9 cellular contexts compared by ENCODE assay signal in the genomic region with DNA sequence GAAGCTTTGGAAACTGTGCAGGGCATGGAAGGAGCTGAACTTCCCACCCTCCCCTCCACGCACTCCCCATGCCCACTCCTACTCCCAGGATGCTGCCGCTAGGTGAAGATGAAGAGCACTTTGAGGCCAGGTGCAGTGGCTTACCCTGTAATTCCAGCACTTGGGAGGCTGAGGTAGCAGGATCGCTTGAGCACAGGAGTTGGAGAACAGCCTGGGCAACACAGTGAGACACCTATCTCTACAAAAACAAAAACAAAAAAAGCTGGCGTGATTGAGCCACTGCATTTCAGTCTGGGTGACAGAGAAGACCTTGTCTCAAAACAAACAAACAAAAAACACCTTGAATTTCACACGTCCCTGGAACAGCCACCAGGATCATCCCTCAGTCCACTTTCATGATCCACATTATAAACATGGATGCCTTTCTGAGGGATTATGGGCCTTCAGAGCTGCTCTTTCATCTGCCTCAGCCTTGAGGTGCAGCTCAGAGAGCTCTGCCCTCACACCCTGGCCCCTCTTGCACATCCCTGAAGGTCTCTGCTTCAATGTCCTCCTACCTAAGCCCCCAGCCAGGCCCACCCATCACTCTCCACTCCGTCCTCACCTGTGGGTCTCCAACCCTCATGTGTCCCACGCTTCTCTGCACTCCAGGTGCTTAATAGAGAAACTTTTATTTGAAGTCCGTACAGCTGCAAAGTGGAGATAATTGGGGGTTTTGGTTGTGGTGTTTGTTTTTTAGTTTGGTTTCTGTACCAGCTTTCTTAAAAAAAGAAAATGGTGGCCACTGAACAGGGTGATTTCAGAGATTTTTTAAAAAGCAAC. TPM values are rescaled to one million over a fixed set of nuclear protein-coding genes. Genes with fewer than 3 reads are reported as not detected.
DNase-seq lines count a peak whose midpoint lies in the region; ATAC-seq, FAIRE-seq and TF ChIP-seq lines count a peak whose summit lies in the region.
"Had no signal": no experiment of that assay in that cellular context is flagged by ENCODE, and none has a peak within 500 bp of the region (broad histone marks: within the 10 kb centered on the region; RNA-seq: fewer than 3 reads in every experiment).

No MANE protein-coding gene starts in this region.

- no peak for DNase-seq in CD8-positive, alpha-beta memory T cell
- DNase-seq in HFFc6 (no peak), urothelium cell line (ENCODE audit: low spot score) (no peak), RPMI8226 (no peak), SW 1271 (lab: John Stamatoyannopoulos, UW) (no peak)
- no peak for DNase-seq in activated naive CD4-positive, alpha-beta T cell treated with anti-CD3 and anti-CD28 coated beads, Interleukin-2, amount 50 U/mL, for 72 hours (ENCODE audit: low spot score in 2 of 2)
- no peak for DNase-seq in natural killer cell treated with Interleukin-12 subunit alpha and Interleukin-12 subunit beta and Interleukin-15 and Interleukin-18, amount 100 ng/mL, for 72 hours (ENCODE audit: low spot score)
- DNase-seq: stimulated activated CD4-positive, alpha-beta T cell treated with anti-CD3 and anti-CD28 coated beads, Interleukin-12 subunit alpha, Interleukin-12 subunit beta, amount 100 ng/mL, for 4 hours had no signal

- H3K27me3 ChIP-seq in CD8-positive, alpha-beta memory T cell (ENCODE audit: insufficient read depth, low read length, poor library complexity, severe bottlenecking), result no peaks in the 10 kb centered on the region

- POLR2A ChIA-PET in CD8-positive, alpha-beta memory T cell (lab: Charles Lee), result interaction anchor here (0.5 to 2.1 kb wide), 4 partner anchors 9 to 646 kb away, joined by 3 to 10 read pairs (median 4); no protein-coding TSS in a partner anchor

- H3K4me3 Mint-ChIP-seq in CD8-positive, alpha-beta memory T cell, result peak overlapping the region; percentile 1 to 91 (median 82)
- no peak overlapping the region for H3K4me3 Mint-ChIP-seq in HFFc6
- H3K4me3 Mint-ChIP-seq in natural killer cell treated with Interleukin-12 subunit alpha and Interleukin-12 subunit beta and Interleukin-15 and Interleukin-18, amount 100 ng/mL, for 72 hours, result peak overlapping the region; percentile 83

- H3K4me3 ChIP-seq in CD8-positive, alpha-beta memory T cell (ENCODE audit: low read length), result peak overlapping the region; percentile 47

- peaks cover 47% of the 10 kb centered on the region for H3K4me1 ChIP-seq in CD8-positive, alpha-beta memory T cell (ENCODE audit: insufficient read depth, low read length)

- TF ChIP-seq CTCF in HFFc6 (IDR thresholded peaks at IDR 0.05), result no peak

- no peak for ATAC-seq in activated naive CD4-positive, alpha-beta T cell treated with anti-CD3 and anti-CD28 coated beads, Interleukin-2, amount 50 U/mL, for 72 hours
- ATAC-seq in natural killer cell treated with Interleukin-12 subunit alpha and Interleukin-12 subunit beta and Interleukin-15 and Interleukin-18, amount 100 ng/mL, for 72 hours, result no peak
- no peak for ATAC-seq in GM18867 (IDR thresholded peaks at IDR 0.05; ENCODE audit: unreplicated experiment)

- H3K27ac ChIP-seq in CD8-positive, alpha-beta memory T cell (ENCODE audit: low read depth, low read length), result peak overlapping the region; percentile 58

- no peaks in the 10 kb centered on the region for H3K36me3 ChIP-seq in CD8-positive, alpha-beta memory T cell (ENCODE audit: insufficient read depth, low read length)

- CTCF ChIA-PET in CD8-positive, alpha-beta memory T cell (lab: Charles Lee), result interaction anchor here (0.9 to 4.6 kb wide), 9 partner anchors 19 to 209 kb away, joined by 3 to 26 read pairs (median 4); no protein-coding TSS in a partner anchor

- FAIRE-seq in urothelium cell line (lab: Jason Lieb, UNC), result no peak

- H3K9me3 ChIP-seq in CD8-positive, alpha-beta memory T cell (ENCODE audit: low read length), result no peaks in the 10 kb centered on the region

- H3K9me3 Mint-ChIP-seq in CD8-positive, alpha-beta memory T cell, result no peaks in the 10 kb centered on the region
- no peaks in the 10 kb centered on the region for H3K9me3 Mint-ChIP-seq in HFFc6
- no peaks in the 10 kb centered on the region for H3K9me3 Mint-ChIP-seq in activated naive CD4-positive, alpha-beta T cell treated with anti-CD3 and anti-CD28 coated beads, Interleukin-2, amount 50 U/mL, for 72 hours
- no peaks in the 10 kb centered on the region for H3K9me3 Mint-ChIP-seq in natural killer cell treated with Interleukin-12 subunit alpha and Interleukin-12 subunit beta and Interleukin-15 and Interleukin-18, amount 100 ng/mL, for 72 hours

- H3K36me3 Mint-ChIP-seq in CD8-positive, alpha-beta memory T cell, result no peaks in the 10 kb centered on the region
- H3K36me3 Mint-ChIP-seq in HFFc6 (ENCODE audit: low read depth), result no peaks in the 10 kb centered on the region
- H3K36me3 Mint-ChIP-seq in activated naive CD4-positive, alpha-beta T cell treated with anti-CD3 and anti-CD28 coated beads, Interleukin-2, amount 50 U/mL, for 72 hours, result no peaks in the 10 kb centered on the region
- no peaks in the 10 kb centered on the region for H3K36me3 Mint-ChIP-seq in natural killer cell treated with Interleukin-12 subunit alpha and Interleukin-12 subunit beta and Interleukin-15 and Interleukin-18, amount 100 ng/mL, for 72 hours

- H3K27me3 Mint-ChIP-seq in CD8-positive, alpha-beta memory T cell, result no peaks in the 10 kb centered on the region
- peaks cover 1% of the 10 kb centered on the region for H3K27me3 Mint-ChIP-seq in HFFc6 (ENCODE audit: insufficient read depth)
- no peaks in the 10 kb centered on the region for H3K27me3 Mint-ChIP-seq in natural killer cell treated with Interleukin-12 subunit alpha and Interleukin-12 subunit beta and Interleukin-15 and Interleukin-18, amount 100 ng/mL, for 72 hours

- peaks cover 54 to 64% (median 63%) of the 10 kb centered on the region in 3 donors for H3K4me1 Mint-ChIP-seq in CD8-positive, alpha-beta memory T cell
- peaks cover 28% of the 10 kb centered on the region for H3K4me1 Mint-ChIP-seq in HFFc6 (ENCODE audit: low read depth)
- H3K4me1 Mint-ChIP-seq in natural killer cell treated with Interleukin-12 subunit alpha and Interleukin-12 subunit beta and Interleukin-15 and Interleukin-18, amount 100 ng/mL, for 72 hours (ENCODE audit: low read depth in 2 of 2), result peaks cover 44 to 48% of the 10 kb centered on the region in 2 donors

- peak overlapping the region; percentile 81 to 99 (median 95) for H3K27ac Mint-ChIP-seq in CD8-positive, alpha-beta memory T cell
- H3K27ac Mint-ChIP-seq in HFFc6, result peak overlapping the region; percentile 82
- H3K27ac Mint-ChIP-seq in activated naive CD4-positive, alpha-beta T cell treated with anti-CD3 and anti-CD28 coated beads, Interleukin-2, amount 50 U/mL, for 72 hours, result peak overlapping the region; percentile 80 to 84
- peak overlapping the region; percentile 97 to 98 for H3K27ac Mint-ChIP-seq in natural killer cell treated with Interleukin-12 subunit alpha and Interleukin-12 subunit beta and Interleukin-15 and Interleukin-18, amount 100 ng/mL, for 72 hours

RNA-seq across cellular contexts. Expression of gene PHB1, which starts 25.8 kb away (rescaled TPM):
- total RNA-seq in CD8-positive, alpha-beta memory T cell, result 100 to 1,000 TPM; 440 to 450 TPM
- 164 TPM for polyA plus RNA-seq in CD8-positive, alpha-beta memory T cell
- 100 to 1,000 TPM; 235 to 284 (median 262) TPM for total RNA-seq in HFFc6 (2021; fragmentation: NEBNext Ultra II Directional; extraction: Animal tissue kit (Norgen Biotek cat#: 25700))
- total RNA-seq in activated naive CD4-positive, alpha-beta T cell treated with anti-CD3 and anti-CD28 coated beads, Interleukin-2, amount 50 U/mL, for 72 hours, result 100 to 1,000 TPM; 134 to 301 TPM
- total RNA-seq in natural killer cell treated with Interleukin-12 subunit alpha and Interleukin-12 subunit beta and Interleukin-15 and Interleukin-18, amount 100 ng/mL, for 72 hours, result 100 to 1,000 TPM; 229 to 233 TPM

RNA-seq across cellular contexts. Expression of gene ZNF652, which starts 26.9 kb away (rescaled TPM):
- total RNA-seq in CD8-positive, alpha-beta memory T cell, result 10 to 100 TPM; 11.5 to 11.9 TPM
- polyA plus RNA-seq in CD8-positive, alpha-beta memory T cell, result 27.7 TPM
- 10 to 100 TPM; 12.0 to 15.5 (median 12.7) TPM for total RNA-seq in HFFc6 (2021; fragmentation: NEBNext Ultra II Directional; extraction: Animal tissue kit (Norgen Biotek cat#: 25700))
- total RNA-seq in activated naive CD4-positive, alpha-beta T cell treated with anti-CD3 and anti-CD28 coated beads, Interleukin-2, amount 50 U/mL, for 72 hours, result 1 to 10 TPM; 5.8 to 6.3 TPM
- total RNA-seq in natural killer cell treated with Interleukin-12 subunit alpha and Interleukin-12 subunit beta and Interleukin-15 and Interleukin-18, amount 100 ng/mL, for 72 hours, result 10 to 100 TPM; 20.1 to 22.3 TPM
